In genomic region chr9:71937898-71938297, GRCh38 we compare ENCODE assay signal across 11 cellular contexts.
"Had no signal": no experiment of that assay in that cellular context is flagged by ENCODE, and none has a peak within 500 bp of the region (broad histone marks: within the 10 kb centered on the region; RNA-seq: fewer than 3 reads in every experiment).

No MANE protein-coding gene starts in this region.

- H3K27me3 ChIP-seq: sigmoid colon, stomach, transverse colon had no signal

- H3K36me3 ChIP-seq: sigmoid colon, stomach, transverse colon had no signal

- H3K9me3 ChIP-seq: sigmoid colon, stomach, transverse colon had no signal

- H3K27ac ChIP-seq: sigmoid colon, stomach, transverse colon had no signal

- ATAC-seq: activated T-cell treated with anti-CD3 and anti-CD28 coated beads, Interleukin-2, amount 50 U/mL, for 72 hours; WTC11 had no signal

- DNase-seq: activated CD4-positive, alpha-beta T cell treated with anti-CD3 and anti-CD28 coated beads for 48 hours; activated CD8-positive, alpha-beta memory T cell treated with anti-CD3 and anti-CD28 coated beads, Interleukin-2, amount 50 U/mL, for 48 hours; activated gamma-delta T cell treated with Interleukin-2 at 50 U/mL for 16 hours; activated T-cell treated with anti-CD3 and anti-CD28 coated beads, Interleukin-2, amount 50 U/mL, for 72 hours; sigmoid colon; stimulated activated CD4-positive, alpha-beta T cell treated with anti-CD3 and anti-CD28 coated beads, Interleukin-12 subunit alpha, Interleukin-12 subunit beta, amount 100 ng/mL, for 4 hours; stimulated activated CD4-positive, alpha-beta T cell treated with anti-CD3 and anti-CD28 coated beads, Interleukin-2, amount 100 ng/mL, for 24 hours; stomach; T-helper 2 cell; transverse colon had no signal

- H3K4me3 ChIP-seq: sigmoid colon, stomach, transverse colon had no signal
